In the genomic region with DNA sequence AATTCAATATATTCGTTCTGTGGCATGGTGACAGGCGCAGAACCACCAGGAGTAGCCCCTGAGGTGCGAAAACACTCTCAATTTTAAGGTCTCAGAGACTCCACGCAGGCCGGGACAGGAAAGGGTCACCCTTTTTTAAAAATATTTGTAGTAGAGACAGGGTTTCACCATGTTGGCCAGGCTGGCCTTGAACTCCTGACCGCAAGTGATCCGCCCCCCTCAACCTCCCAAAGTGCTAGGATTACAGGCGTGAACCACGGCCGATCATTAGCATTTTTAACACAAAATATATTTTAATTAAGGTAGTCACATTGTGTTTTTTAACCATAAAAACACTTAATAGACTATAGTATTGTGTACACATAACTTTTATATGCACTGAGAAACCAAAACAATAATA, we compare ENCODE assay signal across 2 cellular contexts.
A peak's percentile ranks its signal among the peaks of the same experiment; 100 is the strongest.
TF ChIP-seq lines count a peak whose summit lies in the region.

No MANE protein-coding gene starts in this region.

TF ChIP-seq in HepG2, 621 proteins besides CTCF, POLR2A, EP300 and RAD21:
- TF ChIP-seq ARID2 (CRISPR knock-in tag; IDR thresholded peaks at IDR 0.05; ENCODE audit: borderline replicate concordance) (no peak), ZNF557 (CRISPR knock-in tag; IDR thresholded peaks at IDR 0.05) (no peak), RARA (CRISPR knock-in tag; IDR thresholded peaks at IDR 0.05) (peak; percentile 54; the same call in 1 of the 2 replicates), ZBTB46 (CRISPR knock-in tag; IDR thresholded peaks at IDR 0.05; ENCODE audit: borderline replicate concordance) (no peak), NR2C2 (CRISPR knock-in tag; IDR thresholded peaks at IDR 0.05; ENCODE audit: borderline replicate concordance) (peak; percentile 34; the same call in 1 of the 2 replicates), CBFB (CRISPR knock-in tag; IDR thresholded peaks at IDR 0.05) (0 out of 2 replicates have a peak, but pooled peaks have one; percentile 41), NR2F6 (IDR thresholded peaks at IDR 0.05) (no peak), NR2F6 (CRISPR knock-in tag; IDR thresholded peaks at IDR 0.05) (peak; percentile 30; the same call in 1 of the 2 replicates), ZNF891 (CRISPR knock-in tag; IDR thresholded peaks at IDR 0.05) (no peak), ZNF883 (CRISPR knock-in tag; IDR thresholded peaks at IDR 0.05; ENCODE audit: not compliant biosample characterization) (no peak), ZNF652 (CRISPR knock-in tag; IDR thresholded peaks at IDR 0.05; ENCODE audit: borderline replicate concordance, low read depth) (peak; percentile 27; the same call in 1 of the 2 replicates), HNF4A (CRISPR knock-in tag; IDR thresholded peaks at IDR 0.05) (peak; percentile 8; the same call in 1 of the 2 replicates), REXO4 (CRISPR knock-in tag; IDR thresholded peaks at IDR 0.05; ENCODE audit: borderline replicate concordance) (no peak)
- TF ChIP-seq, protein P1, sequence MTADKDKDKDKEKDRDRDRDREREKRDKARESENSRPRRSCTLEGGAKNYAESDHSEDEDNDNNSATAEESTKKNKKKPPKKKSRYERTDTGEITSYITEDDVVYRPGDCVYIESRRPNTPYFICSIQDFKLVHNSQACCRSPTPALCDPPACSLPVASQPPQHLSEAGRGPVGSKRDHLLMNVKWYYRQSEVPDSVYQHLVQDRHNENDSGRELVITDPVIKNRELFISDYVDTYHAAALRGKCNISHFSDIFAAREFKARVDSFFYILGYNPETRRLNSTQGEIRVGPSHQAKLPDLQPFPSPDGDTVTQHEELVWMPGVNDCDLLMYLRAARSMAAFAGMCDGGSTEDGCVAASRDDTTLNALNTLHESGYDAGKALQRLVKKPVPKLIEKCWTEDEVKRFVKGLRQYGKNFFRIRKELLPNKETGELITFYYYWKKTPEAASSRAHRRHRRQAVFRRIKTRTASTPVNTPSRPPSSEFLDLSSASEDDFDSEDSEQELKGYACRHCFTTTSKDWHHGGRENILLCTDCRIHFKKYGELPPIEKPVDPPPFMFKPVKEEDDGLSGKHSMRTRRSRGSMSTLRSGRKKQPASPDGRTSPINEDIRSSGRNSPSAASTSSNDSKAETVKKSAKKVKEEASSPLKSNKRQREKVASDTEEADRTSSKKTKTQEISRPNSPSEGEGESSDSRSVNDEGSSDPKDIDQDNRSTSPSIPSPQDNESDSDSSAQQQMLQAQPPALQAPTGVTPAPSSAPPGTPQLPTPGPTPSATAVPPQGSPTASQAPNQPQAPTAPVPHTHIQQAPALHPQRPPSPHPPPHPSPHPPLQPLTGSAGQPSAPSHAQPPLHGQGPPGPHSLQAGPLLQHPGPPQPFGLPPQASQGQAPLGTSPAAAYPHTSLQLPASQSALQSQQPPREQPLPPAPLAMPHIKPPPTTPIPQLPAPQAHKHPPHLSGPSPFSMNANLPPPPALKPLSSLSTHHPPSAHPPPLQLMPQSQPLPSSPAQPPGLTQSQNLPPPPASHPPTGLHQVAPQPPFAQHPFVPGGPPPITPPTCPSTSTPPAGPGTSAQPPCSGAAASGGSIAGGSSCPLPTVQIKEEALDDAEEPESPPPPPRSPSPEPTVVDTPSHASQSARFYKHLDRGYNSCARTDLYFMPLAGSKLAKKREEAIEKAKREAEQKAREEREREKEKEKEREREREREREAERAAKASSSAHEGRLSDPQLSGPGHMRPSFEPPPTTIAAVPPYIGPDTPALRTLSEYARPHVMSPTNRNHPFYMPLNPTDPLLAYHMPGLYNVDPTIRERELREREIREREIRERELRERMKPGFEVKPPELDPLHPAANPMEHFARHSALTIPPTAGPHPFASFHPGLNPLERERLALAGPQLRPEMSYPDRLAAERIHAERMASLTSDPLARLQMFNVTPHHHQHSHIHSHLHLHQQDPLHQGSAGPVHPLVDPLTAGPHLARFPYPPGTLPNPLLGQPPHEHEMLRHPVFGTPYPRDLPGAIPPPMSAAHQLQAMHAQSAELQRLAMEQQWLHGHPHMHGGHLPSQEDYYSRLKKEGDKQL (CRISPR knock-in tag; IDR thresholded peaks at IDR 0.05; ENCODE audit: low read depth), result no peak
- TF ChIP-seq, protein P2, sequence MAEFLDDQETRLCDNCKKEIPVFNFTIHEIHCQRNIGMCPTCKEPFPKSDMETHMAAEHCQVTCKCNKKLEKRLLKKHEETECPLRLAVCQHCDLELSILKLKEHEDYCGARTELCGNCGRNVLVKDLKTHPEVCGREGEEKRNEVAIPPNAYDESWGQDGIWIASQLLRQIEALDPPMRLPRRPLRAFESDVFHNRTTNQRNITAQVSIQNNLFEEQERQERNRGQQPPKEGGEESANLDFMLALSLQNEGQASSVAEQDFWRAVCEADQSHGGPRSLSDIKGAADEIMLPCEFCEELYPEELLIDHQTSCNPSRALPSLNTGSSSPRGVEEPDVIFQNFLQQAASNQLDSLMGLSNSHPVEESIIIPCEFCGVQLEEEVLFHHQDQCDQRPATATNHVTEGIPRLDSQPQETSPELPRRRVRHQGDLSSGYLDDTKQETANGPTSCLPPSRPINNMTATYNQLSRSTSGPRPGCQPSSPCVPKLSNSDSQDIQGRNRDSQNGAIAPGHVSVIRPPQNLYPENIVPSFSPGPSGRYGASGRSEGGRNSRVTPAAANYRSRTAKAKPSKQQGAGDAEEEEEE (CRISPR knock-in tag; IDR thresholded peaks at IDR 0.05; ENCODE audit: borderline replicate concordance), result no peak
TF ChIP-seq in HepG2: peak in this region for 6.

TF ChIP-seq in K562, 482 proteins besides CTCF, POLR2A, EP300 and RAD21:
- TF ChIP-seq, protein P3, sequence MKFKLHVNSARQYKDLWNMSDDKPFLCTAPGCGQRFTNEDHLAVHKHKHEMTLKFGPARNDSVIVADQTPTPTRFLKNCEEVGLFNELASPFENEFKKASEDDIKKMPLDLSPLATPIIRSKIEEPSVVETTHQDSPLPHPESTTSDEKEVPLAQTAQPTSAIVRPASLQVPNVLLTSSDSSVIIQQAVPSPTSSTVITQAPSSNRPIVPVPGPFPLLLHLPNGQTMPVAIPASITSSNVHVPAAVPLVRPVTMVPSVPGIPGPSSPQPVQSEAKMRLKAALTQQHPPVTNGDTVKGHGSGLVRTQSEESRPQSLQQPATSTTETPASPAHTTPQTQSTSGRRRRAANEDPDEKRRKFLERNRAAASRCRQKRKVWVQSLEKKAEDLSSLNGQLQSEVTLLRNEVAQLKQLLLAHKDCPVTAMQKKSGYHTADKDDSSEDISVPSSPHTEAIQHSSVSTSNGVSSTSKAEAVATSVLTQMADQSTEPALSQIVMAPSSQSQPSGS (CRISPR knock-in tag; IDR thresholded peaks at IDR 0.05), result no peak
- TF ChIP-seq, protein P4, sequence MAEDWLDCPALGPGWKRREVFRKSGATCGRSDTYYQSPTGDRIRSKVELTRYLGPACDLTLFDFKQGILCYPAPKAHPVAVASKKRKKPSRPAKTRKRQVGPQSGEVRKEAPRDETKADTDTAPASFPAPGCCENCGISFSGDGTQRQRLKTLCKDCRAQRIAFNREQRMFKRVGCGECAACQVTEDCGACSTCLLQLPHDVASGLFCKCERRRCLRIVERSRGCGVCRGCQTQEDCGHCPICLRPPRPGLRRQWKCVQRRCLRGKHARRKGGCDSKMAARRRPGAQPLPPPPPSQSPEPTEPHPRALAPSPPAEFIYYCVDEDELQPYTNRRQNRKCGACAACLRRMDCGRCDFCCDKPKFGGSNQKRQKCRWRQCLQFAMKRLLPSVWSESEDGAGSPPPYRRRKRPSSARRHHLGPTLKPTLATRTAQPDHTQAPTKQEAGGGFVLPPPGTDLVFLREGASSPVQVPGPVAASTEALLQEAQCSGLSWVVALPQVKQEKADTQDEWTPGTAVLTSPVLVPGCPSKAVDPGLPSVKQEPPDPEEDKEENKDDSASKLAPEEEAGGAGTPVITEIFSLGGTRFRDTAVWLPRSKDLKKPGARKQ (CRISPR knock-in tag; IDR thresholded peaks at IDR 0.05), result no peak
- no peak for TF ChIP-seq BACH1 (tag; IDR thresholded peaks at IDR 0.05)
- no peak for TF ChIP-seq NCOR1 (IDR thresholded peaks at IDR 0.05)
- TF ChIP-seq PRMT5 (CRISPR knock-in tag; IDR thresholded peaks at IDR 0.05), result no peak
- no peak for TF ChIP-seq KLF13 (tag; IDR thresholded peaks at IDR 0.05; ENCODE audit: borderline replicate concordance, low read depth)
- TF ChIP-seq XRCC5 (IDR thresholded peaks at IDR 0.05; ENCODE audit: low read depth, low read length), result no peak
- TF ChIP-seq RNF2 (IDR thresholded peaks at IDR 0.05), result no peak
- no peak for TF ChIP-seq E2F8 (IDR thresholded peaks at IDR 0.05; ENCODE audit: low read depth, partially characterized antibody)
- TF ChIP-seq, protein P5, sequence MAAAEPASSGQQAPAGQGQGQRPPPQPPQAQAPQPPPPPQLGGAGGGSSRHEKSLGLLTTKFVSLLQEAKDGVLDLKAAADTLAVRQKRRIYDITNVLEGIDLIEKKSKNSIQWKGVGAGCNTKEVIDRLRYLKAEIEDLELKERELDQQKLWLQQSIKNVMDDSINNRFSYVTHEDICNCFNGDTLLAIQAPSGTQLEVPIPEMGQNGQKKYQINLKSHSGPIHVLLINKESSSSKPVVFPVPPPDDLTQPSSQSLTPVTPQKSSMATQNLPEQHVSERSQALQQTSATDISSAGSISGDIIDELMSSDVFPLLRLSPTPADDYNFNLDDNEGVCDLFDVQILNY (CRISPR knock-in tag; IDR thresholded peaks at IDR 0.05), result no peak
- TF ChIP-seq SMARCA4 (IDR thresholded peaks at IDR 0.05), result no peak
- TF ChIP-seq PHTF2 (CRISPR knock-in tag; IDR thresholded peaks at IDR 0.05), result no peak
- TF ChIP-seq, protein P6, sequence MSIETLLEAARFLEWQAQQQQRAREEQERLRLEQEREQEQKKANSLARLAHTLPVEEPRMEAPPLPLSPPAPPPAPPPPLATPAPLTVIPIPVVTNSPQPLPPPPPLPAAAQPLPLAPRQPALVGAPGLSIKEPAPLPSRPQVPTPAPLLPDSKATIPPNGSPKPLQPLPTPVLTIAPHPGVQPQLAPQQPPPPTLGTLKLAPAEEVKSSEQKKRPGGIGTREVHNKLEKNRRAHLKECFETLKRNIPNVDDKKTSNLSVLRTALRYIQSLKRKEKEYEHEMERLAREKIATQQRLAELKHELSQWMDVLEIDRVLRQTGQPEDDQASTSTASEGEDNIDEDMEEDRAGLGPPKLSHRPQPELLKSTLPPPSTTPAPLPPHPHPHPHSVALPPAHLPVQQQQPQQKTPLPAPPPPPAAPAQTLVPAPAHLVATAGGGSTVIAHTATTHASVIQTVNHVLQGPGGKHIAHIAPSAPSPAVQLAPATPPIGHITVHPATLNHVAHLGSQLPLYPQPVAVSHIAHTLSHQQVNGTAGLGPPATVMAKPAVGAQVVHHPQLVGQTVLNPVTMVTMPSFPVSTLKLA (conservative IDR thresholded peaks at IDR 0.05), result no peak
- TF ChIP-seq LARP7 (IDR thresholded peaks at IDR 0.05), result no peak
